10 cellular contexts compared by ENCODE assay signal in genomic region chr5:73748510-73749410, GRCh38.
DNase-seq lines count a peak whose midpoint lies in the region; ATAC-seq, FAIRE-seq and TF ChIP-seq lines count a peak whose summit lies in the region.
"Had no signal": no experiment of that assay in that cellular context is flagged by ENCODE, and none has a peak within 500 bp of the region (broad histone marks: within the 10 kb centered on the region; RNA-seq: fewer than 3 reads in every experiment).

No MANE protein-coding gene starts in this region.

- H3K56ac ChIP-seq in H1 (replicated peaks; ENCODE audit: insufficient read length, low read depth, low read length) (no peak overlapping the region), mesendoderm (ENCODE audit: low read length) (no peak overlapping the region)

- H2BK12ac ChIP-seq in H1 (ENCODE audit: low read depth, low read length) = no peak overlapping the region

- TF ChIP-seq EP300 in H1 (IDR thresholded peaks at IDR 0.05; ENCODE audit: borderline replicate concordance in 1 of 2, low read depth in 2 of 2, low read length in 2 of 2) = no peak

- intact Hi-C loops in upper lobe of right lung (cut with DNase I) = no loop called here

- no peak overlapping the region for H3K14ac ChIP-seq in H1 (ENCODE audit: insufficient read length)

- H2BK15ac ChIP-seq in H1 (ENCODE audit: low read length) (no peak overlapping the region), mesendoderm (replicated peaks; ENCODE audit: low read depth) (no peak overlapping the region)

- H3K36me3 ChIP-seq in H1 (ENCODE audit: control insufficient read depth in 2 of 4, insufficient read depth in 4 of 4, low read length in 3 of 4) (no peaks in the 10 kb centered on the region), upper lobe of right lung (no peaks in the 10 kb centered on the region), mesendoderm (ENCODE audit: control insufficient read depth, insufficient read depth, low read length) (no peaks in the 10 kb centered on the region)

- TF ChIP-seq RAD21 in H1 (IDR thresholded peaks at IDR 0.05 in 1 of 2, conservative IDR thresholded peaks at IDR 0.05 in 1 of 2; ENCODE audit: low read depth in 2 of 2, low read length in 2 of 2) = no peak

- H3K9ac ChIP-seq in H1 (replicated peaks in 1 of 4; ENCODE audit: extremely low read depth in 1 of 4, low read depth in 3 of 4, low read length in 3 of 4) (no peak overlapping the region), mesendoderm (ENCODE audit: low read length) (no peak overlapping the region)

- no peak overlapping the region for H3K4me2 ChIP-seq in H1 (ENCODE audit: insufficient read depth in 1 of 2, low read depth in 2 of 2, low read length in 2 of 2)
- H3K4me2 ChIP-seq in mesendoderm (ENCODE audit: low read length) = no peak overlapping the region

- no peak overlapping the region for H3K4me3 ChIP-seq in H1 (ENCODE audit: extremely low read depth in 1 of 4, insufficient read depth in 2 of 4, low read depth in 3 of 4, low read length in 4 of 4)
- H3K4me3 ChIP-seq in upper lobe of right lung = no peak overlapping the region
- H3K4me3 ChIP-seq in mesendoderm (ENCODE audit: low read length) = no peak overlapping the region

- H4K8ac ChIP-seq in H1 (ENCODE audit: extremely low read depth, insufficient read depth, low read length) (no peak overlapping the region), mesendoderm (ENCODE audit: low read depth, low read length) (no peak overlapping the region)

- no peak overlapping the region for H2BK20ac ChIP-seq in H1 (ENCODE audit: low read length)

- H2BK120ac ChIP-seq in H1 (replicated peaks; ENCODE audit: low read depth, low read length) (no peak overlapping the region), mesendoderm (ENCODE audit: low read depth, low read length) (no peak overlapping the region)

- CTCF ChIA-PET in H1 (lab: Charles Lee; ENCODE audit: partially characterized antibody) = interaction anchor here (0.6 kb wide), 1 partner anchor 13 kb away, joined by 4 read pairs; no protein-coding TSS in a partner anchor

- FAIRE-seq in H1 (lab: Jason Lieb, UNC) = no peak

- H3K4ac ChIP-seq in H1 (replicated peaks; ENCODE audit: insufficient read length, low read depth, low read length) (no peak overlapping the region), mesendoderm (ENCODE audit: low read depth, low read length) (no peak overlapping the region)

- H2BK5ac ChIP-seq in H1 (ENCODE audit: low read depth, low read length) = no peak overlapping the region
- H2BK5ac ChIP-seq in mesendoderm (ENCODE audit: low read length) = no peak overlapping the region

- 87% methylated on average over 11 of the region's 11 CpGs; no CpG with 5 or more reads in 1 of the 2 experiments for WGBS in H1 (ENCODE audit: extremely low coverage in 1 of 2, insufficient coverage in 1 of 2, insufficient read length in 1 of 2, insufficient replicate concordance in 2 of 2, low coverage in 1 of 2, low lambda C conversion rate in 2 of 2, missing lambda C conversion rate in 1 of 2), 2 experiments
- WGBS in mesendoderm (ENCODE audit: extremely low coverage, insufficient coverage, low lambda C conversion rate) = no CpG with 5 or more reads among the region's 11 CpGs

- ATAC-seq in upper lobe of right lung = peak; percentile 70
- no peak for ATAC-seq in HG02623 (IDR thresholded peaks at IDR 0.05; ENCODE audit: unreplicated experiment)

- H3K79me2 ChIP-seq in H1 (ENCODE audit: control insufficient read depth in 1 of 2, insufficient read depth in 2 of 2, low read length in 2 of 2) (no peaks in the 10 kb centered on the region), mesendoderm (ENCODE audit: control insufficient read depth, insufficient read depth, low read length) (no peaks in the 10 kb centered on the region)

- no peaks in the 10 kb centered on the region for H4K20me1 ChIP-seq in H1 (replicated peaks in 1 of 2; ENCODE audit: control insufficient read depth in 1 of 2, insufficient read depth in 2 of 2, low read length in 2 of 2)

- H4K5ac ChIP-seq in H1 (ENCODE audit: insufficient read length, low read depth, low read length) (no peak overlapping the region), mesendoderm (ENCODE audit: low read length) (no peak overlapping the region)

- H3K4me1 ChIP-seq in H1 (replicated peaks in 1 of 4; ENCODE audit: control insufficient read depth in 3 of 4, insufficient read depth in 4 of 4, low read length in 3 of 4) = peaks cover 0 to 2% (median 0%) of the 10 kb centered on the region in 4 experiments; a peak in 1 of 7 replicates
- peaks cover 21% of the 10 kb centered on the region for H3K4me1 ChIP-seq in upper lobe of right lung
- H3K4me1 ChIP-seq in mesendoderm (ENCODE audit: control insufficient read depth, low read depth, low read length) = no peaks in the 10 kb centered on the region

- H3K18ac ChIP-seq in H1 (ENCODE audit: extremely low read depth, low read length) (0 out of 2 replicates have a peak overlapping the region, but pooled peaks have one; percentile 20), mesendoderm (ENCODE audit: low read length) (no peak overlapping the region)

- H3K9me3 ChIP-seq in H1 (ENCODE audit: insufficient read depth in 2 of 2, low read depth in 1 of 2, low read length in 1 of 2) (no peaks in the 10 kb centered on the region), upper lobe of right lung (no peaks in the 10 kb centered on the region)

- H3K27me3 ChIP-seq in H1 (replicated peaks in 1 of 4; ENCODE audit: control insufficient read depth in 3 of 4, extremely low read depth in 1 of 4, insufficient read depth in 3 of 4, low read length in 3 of 4) = no peaks in the 10 kb centered on the region
- no peaks in the 10 kb centered on the region for H3K27me3 ChIP-seq in upper lobe of right lung
- H3K27me3 ChIP-seq in mesendoderm (ENCODE audit: insufficient read depth, low read length, poor library complexity) = no peaks in the 10 kb centered on the region

- POLR2A ChIA-PET in H1 (lab: Charles Lee; ENCODE audit: partially characterized antibody) = no interaction called here

- no peak for TF ChIP-seq POLR2A in H1 (IDR thresholded peaks at IDR 0.05; ENCODE audit: control extremely low read depth in 1 of 2, low read depth in 2 of 2, low read length in 2 of 2)

- H3K79me1 ChIP-seq in H1 (ENCODE audit: low read depth, low read length) (no peaks in the 10 kb centered on the region), mesendoderm (ENCODE audit: low read length) (no peaks in the 10 kb centered on the region)

- H3K23me2 ChIP-seq in H1 (ENCODE audit: low read depth, low read length) = no peaks in the 10 kb centered on the region

- peak; percentile 64 for DNase-seq in NCI-H1092 treated with DMSO at 0.1 percent for 48 hours (lab: John Stamatoyannopoulos, UW)
- no peak for DNase-seq in H1 (ENCODE audit: low read depth in 1 of 2, low spot score in 2 of 2)
- DNase-seq in lung microvascular endothelial cell (ENCODE audit: low read depth in 2 of 2) = peak; percentile 67 to 88
- no peak for DNase-seq in upper lobe of right lung
- DNase-seq in mesendoderm = no peak
- DNase-seq in DMS153 (lab: John Stamatoyannopoulos, UW) = no peak
- DNase-seq: NCI-H1436 treated with DMSO at 0.1 percent for 48 hours, nephron progenitor cell, SHP77 had no signal

- H3K23ac ChIP-seq in H1 (ENCODE audit: insufficient read length) = no peak overlapping the region
- no peak overlapping the region for H3K23ac ChIP-seq in mesendoderm (ENCODE audit: low read length)

- H2AK5ac ChIP-seq in H1 (ENCODE audit: low read depth, low read length) (no peak overlapping the region), mesendoderm (ENCODE audit: low read length) (no peak overlapping the region)

- no peak overlapping the region for H3K27ac ChIP-seq in H1 (ENCODE audit: low read depth, low read length)
- H3K27ac ChIP-seq in upper lobe of right lung = peak overlapping the region; percentile 63
- no peak overlapping the region for H3K27ac ChIP-seq in mesendoderm (ENCODE audit: low read depth, low read length)

- no peak overlapping the region for H2AFZ ChIP-seq in H1 (ENCODE audit: low read length)

- no peak for TF ChIP-seq CTCF in H1 (IDR thresholded peaks at IDR 0.05; ENCODE audit: control extremely low read depth in 1 of 3, insufficient read depth in 1 of 3, low read depth in 1 of 3, low read length in 3 of 3)
- no peak for TF ChIP-seq CTCF in upper lobe of right lung (IDR thresholded peaks at IDR 0.05)

- no peak overlapping the region for H4K91ac ChIP-seq in H1 (replicated peaks; ENCODE audit: insufficient read length, low read length)

TF ChIP-seq in H1, 55 proteins besides CTCF, POLR2A, EP300 and RAD21:
- TF ChIP-seq PHF8 (conservative IDR thresholded peaks at IDR 0.05; ENCODE audit: low read depth, low read length) = no peak
- no peak for TF ChIP-seq ATF3 (IDR thresholded peaks at IDR 0.05; ENCODE audit: insufficient read depth, low read depth, low read length)
- no peak for TF ChIP-seq TAF7 (optimal IDR thresholded peaks at IDR 0.05; ENCODE audit: borderline replicate concordance, low read depth, low read length)
- TF ChIP-seq CBX5 (IDR thresholded peaks at IDR 0.05; ENCODE audit: low read depth, low read length) = no peak
- TF ChIP-seq, protein P1, sequence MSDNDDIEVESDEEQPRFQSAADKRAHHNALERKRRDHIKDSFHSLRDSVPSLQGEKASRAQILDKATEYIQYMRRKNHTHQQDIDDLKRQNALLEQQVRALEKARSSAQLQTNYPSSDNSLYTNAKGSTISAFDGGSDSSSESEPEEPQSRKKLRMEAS (IDR thresholded peaks at IDR 0.05) = no peak
- TF ChIP-seq ATF2 (IDR thresholded peaks at IDR 0.05; ENCODE audit: low read length) = no peak
- TF ChIP-seq GTF2F1 (IDR thresholded peaks at IDR 0.05; ENCODE audit: borderline replicate concordance, low read depth, low read length) = no peak
- no peak for TF ChIP-seq RBBP5 (IDR thresholded peaks at IDR 0.05; ENCODE audit: borderline replicate concordance, low read depth, low read length)
- no peak for TF ChIP-seq CEBPB (IDR thresholded peaks at IDR 0.05; ENCODE audit: low read depth, low read length)
TF ChIP-seq in H1: peak in this region for 0.

Comparison
In these comparisons a context has a peak if more than half of its experiments do, and no peak if none do; other contexts are left out.
1. DNase-seq: peak in NCI-H1092 treated with DMSO at 0.1 percent for 48 hours (single experiment) and lung microvascular endothelial cell (2 of 2); none in H1 (0 of 2), upper lobe of right lung (single experiment), mesendoderm (single experiment) and DMS153 (single experiment).